ENCODE assay signal across 8 cellular contexts in genomic region chr15:90165659-90166489, GRCh38. TPM values are rescaled to one million over a fixed set of nuclear protein-coding genes. Genes with fewer than 3 reads are reported as not detected.
DNase-seq lines count a peak whose midpoint lies in the region; ATAC-seq and TF ChIP-seq lines count a peak whose summit lies in the region.

No MANE protein-coding gene starts in this region.

- no peaks in the 10 kb centered on the region for H3K9me3 Mint-ChIP-seq in activated B cell treated with CpG ODN at 0.5 μM for 24 hours

- no peaks in the 10 kb centered on the region for H3K27me3 Mint-ChIP-seq in activated B cell treated with CpG ODN at 0.5 μM for 24 hours

- TF ChIP-seq POLR2A in GM18505 (IDR thresholded peaks at IDR 0.05; ENCODE audit: borderline replicate concordance, extremely low read depth, insufficient read depth, insufficient read length) (no peak), NB4 (IDR thresholded peaks at IDR 0.05; ENCODE audit: extremely low read depth, insufficient read length) (no peak)

- CTCF ChIA-PET in activated B cell treated with CpG ODN at 0.5 μM for 24 hours (lab: Charles Lee): no interaction called here

- H3K4me3 ChIP-seq in NB4 (ENCODE audit: low read depth, low read length) (no peak overlapping the region), skeletal muscle cell (ENCODE audit: low read depth, low read length) (no peak overlapping the region)

- peak overlapping the region; percentile 44 for H3K4me3 Mint-ChIP-seq in activated B cell treated with CpG ODN at 0.5 μM for 24 hours

- ATAC-seq in GM18505 (IDR thresholded peaks at IDR 0.05; ENCODE audit: unreplicated experiment) (peak; percentile 75), activated B cell treated with CpG ODN at 0.5 μM for 24 hours (ENCODE audit: low read depth) (peak; percentile 75), HG02642 (IDR thresholded peaks at IDR 0.05; ENCODE audit: poor library complexity, unreplicated experiment) (no peak)

- peaks cover 49% of the 10 kb centered on the region for H3K4me1 Mint-ChIP-seq in activated B cell treated with CpG ODN at 0.5 μM for 24 hours

- DNase-seq in AG08395 (ENCODE audit: low spot score) (peak; percentile 94), NB4 (ENCODE audit: low read depth) (peak; percentile 85), activated B cell treated with CpG ODN at 0.5 μM for 24 hours (no peak), glomerular visceral epithelial cell (ENCODE audit: extremely low spot score) (peak; percentile 100), skeletal muscle cell (ENCODE audit: low read depth) (peak; percentile 98), cerebellar cortex (ENCODE audit: low spot score) (no peak)

- peak overlapping the region; percentile 56 for H3K27ac Mint-ChIP-seq in activated B cell treated with CpG ODN at 0.5 μM for 24 hours

- TF ChIP-seq CTCF in NB4 (IDR thresholded peaks at IDR 0.05; ENCODE audit: low read depth, low read length) (no peak), activated B cell treated with CpG ODN at 0.5 μM for 24 hours (IDR thresholded peaks at IDR 0.05) (no peak)

- intact Hi-C loops in activated B cell treated with CpG ODN at 0.5 μM for 24 hours (cut with micrococcal nuclease): no loop called here

- POLR2A ChIA-PET in activated B cell treated with CpG ODN at 0.5 μM for 24 hours (lab: Charles Lee): interaction anchor here (0.7 to 2.1 kb wide), 6 partner anchors 21 to 68 kb away, joined by 3 to 13 read pairs (median 6); partner anchors contain the start of genes CIB1, GDPGP1 and SEMA4B

- no peaks in the 10 kb centered on the region for H3K36me3 Mint-ChIP-seq in activated B cell treated with CpG ODN at 0.5 μM for 24 hours (ENCODE audit: low read depth)

RNA-seq across cellular contexts. Expression of gene SEMA4B, which starts 35.3 kb away (rescaled TPM):
- 68.1 and 85.1 TPM in 2 replicates for total RNA-seq in activated B cell treated with CpG ODN at 0.5 μM for 24 hours

Comparison
In these comparisons a context has a peak if more than half of its experiments do, and no peak if none do; other contexts are left out.
1. DNase-seq: peak in AG08395 (single experiment), NB4 (single experiment), glomerular visceral epithelial cell (single experiment) and skeletal muscle cell (single experiment); none in activated B cell treated with CpG ODN at 0.5 μM for 24 hours (single experiment) and cerebellar cortex (single experiment).